In the genomic region with DNA sequence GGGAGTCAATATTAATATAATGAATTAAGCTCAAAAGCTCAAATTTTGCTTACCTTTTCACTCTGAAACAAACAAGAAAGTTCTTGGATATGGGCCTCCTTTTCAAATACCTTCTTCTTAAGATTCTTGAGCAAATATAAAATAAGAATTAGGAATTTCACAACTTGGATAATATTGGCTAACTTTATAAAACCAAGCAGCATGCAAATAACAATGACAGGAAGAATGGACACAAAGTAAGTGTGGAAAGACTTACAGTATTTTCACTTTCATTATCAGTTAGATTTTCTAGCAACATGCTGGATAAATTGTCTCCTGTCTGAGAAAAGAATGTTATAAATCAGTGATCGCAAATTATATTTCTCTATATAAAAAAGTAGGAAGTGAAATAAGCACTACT, we compare ENCODE assay signal across 10 cellular contexts. TPM values are rescaled to one million over a fixed set of nuclear protein-coding genes. Genes with fewer than 3 reads are reported as not detected.
DNase-seq lines count a peak whose midpoint lies in the region; ATAC-seq, FAIRE-seq and TF ChIP-seq lines count a peak whose summit lies in the region.
"Had no signal": no experiment of that assay in that cellular context is flagged by ENCODE, and none has a peak within 500 bp of the region (broad histone marks: within the 10 kb centered on the region; RNA-seq: fewer than 3 reads in every experiment).

No MANE protein-coding gene starts in this region.

- H3K4me1 Mint-ChIP-seq in CD8-positive, alpha-beta T cell (ENCODE audit: low read depth), result peaks cover 11% of the 10 kb centered on the region

- 67 to 71% methylated on average over 1 of the region's 1 CpG for WGBS in transverse colon (ENCODE audit: low coverage in 1 of 2), 2 donors

- no peaks in the 10 kb centered on the region for H3K36me3 ChIP-seq in CD8-positive, alpha-beta T cell (ENCODE audit: insufficient read depth, low read length)
- H3K36me3 ChIP-seq in transverse colon, result peaks cover 0 to 6% (median 0%) of the 10 kb centered on the region in 4 donors
- H3K36me3 ChIP-seq in Peyer's patch, result no peaks in the 10 kb centered on the region

- H3K27me3 Mint-ChIP-seq in CD8-positive, alpha-beta T cell (ENCODE audit: low read depth), result no peaks in the 10 kb centered on the region

- H3K27me3 ChIP-seq in CD8-positive, alpha-beta T cell (ENCODE audit: insufficient read depth, low read length), result no peaks in the 10 kb centered on the region
- no peaks in the 10 kb centered on the region for H3K27me3 ChIP-seq in transverse colon
- H3K27me3 ChIP-seq in Peyer's patch, result no peaks in the 10 kb centered on the region

- CTCF ChIA-PET in CD8-positive, alpha-beta T cell (lab: Charles Lee), result interaction anchor here (1.6 to 4.4 kb wide), 2 partner anchors 117 to 122 kb away, joined by 6 to 21 read pairs; no protein-coding TSS in a partner anchor

- TF ChIP-seq POLR2A in transverse colon (IDR thresholded peaks at IDR 0.05) (no peak), Peyer's patch (IDR thresholded peaks at IDR 0.05) (no peak)

- peaks cover 6% of the 10 kb centered on the region for H3K36me3 Mint-ChIP-seq in CD8-positive, alpha-beta T cell

- intact Hi-C loops in CD8-positive, alpha-beta T cell (cut with DNase I, micrococcal nuclease), result loop anchor here (1.0 to 5.0 kb wide), 8 partner anchors 9 to 699 kb away; a partner anchor contains a TSS
- intact Hi-C loops in transverse colon (cut with DNase I; ENCODE audit: low total_unique reads), result no loop called here

- no peak overlapping the region for H3K27ac Mint-ChIP-seq in CD8-positive, alpha-beta T cell

- H3K4me3 ChIP-seq in CD8-positive, alpha-beta T cell (ENCODE audit: low read depth, low read length), result no peak overlapping the region
- peak overlapping the region; percentile 34 for H3K4me3 ChIP-seq in fibroblast of pulmonary artery (replicated peaks; ENCODE audit: low read depth, low read length)
- no peak overlapping the region for H3K4me3 ChIP-seq in transverse colon
- H3K4me3 ChIP-seq in Peyer's patch, result no peak overlapping the region

- peak overlapping the region; percentile 69 for H3K4me3 Mint-ChIP-seq in CD8-positive, alpha-beta T cell

- no peaks in the 10 kb centered on the region for H3K9me3 ChIP-seq in CD8-positive, alpha-beta T cell (ENCODE audit: low read length)
- H3K9me3 ChIP-seq in transverse colon (no peaks in the 10 kb centered on the region), Peyer's patch (no peaks in the 10 kb centered on the region)

- in situ Hi-C loops in transverse colon (cut with MboI; ENCODE audit: low pct_ligation_motif_present in 1 of 4, low pct_unique_long_range_greater_than_20kb in 1 of 4, low sequenced_read_pairs in 3 of 4), result loop anchor here in 1 of 4 donors (10.0 kb wide), 1 partner anchor 122 kb away; no protein-coding TSS in a partner anchor

- TF ChIP-seq EP300 in transverse colon (IDR thresholded peaks at IDR 0.05; ENCODE audit: low read depth), result no peak

- no peak for ATAC-seq in CD8-positive, alpha-beta T cell
- ATAC-seq in HG03460 (IDR thresholded peaks at IDR 0.05; ENCODE audit: unreplicated experiment) (peak; percentile 56), GM19397 (IDR thresholded peaks at IDR 0.05; ENCODE audit: unreplicated experiment) (no peak)

- POLR2A ChIA-PET in CD8-positive, alpha-beta T cell (lab: Charles Lee), result no interaction called here

- no peak for DNase-seq in CD8-positive, alpha-beta T cell
- DNase-seq in GM19239 (ENCODE audit: insufficient read length, low spot score) (no peak), fibroblast of pulmonary artery (ENCODE audit: low read depth) (peak; percentile 69), NCI-H187 treated with DMSO at 0.1 percent for 48 hours (lab: John Stamatoyannopoulos, UW) (no peak), transverse colon (no peak), Peyer's patch (no peak)
- DNase-seq: hypothalamus, NCI-H1694 treated with DMSO at 0.1 percent for 48 hours had no signal

- H3K4me1 ChIP-seq in CD8-positive, alpha-beta T cell (ENCODE audit: insufficient read depth, low read length), result peaks cover 11% of the 10 kb centered on the region
- H3K4me1 ChIP-seq in transverse colon (peaks cover 0 to 26% (median 3%) of the 10 kb centered on the region in 4 donors), Peyer's patch (no peaks in the 10 kb centered on the region)

- no peak for TF ChIP-seq CTCF in CD8-positive, alpha-beta T cell (IDR thresholded peaks at IDR 0.05)
- no peak for TF ChIP-seq CTCF in fibroblast of pulmonary artery (IDR thresholded peaks at IDR 0.05; ENCODE audit: low read length, missing control alignments)
- TF ChIP-seq CTCF in transverse colon (IDR thresholded peaks at IDR 0.05), result no peak
- no peak for TF ChIP-seq CTCF in Peyer's patch (IDR thresholded peaks at IDR 0.05)

- H3K27ac ChIP-seq in CD8-positive, alpha-beta T cell (ENCODE audit: low read depth, low read length), result no peak overlapping the region
- H3K27ac ChIP-seq in transverse colon (peak overlapping the region in 2 of 4 donors; percentile 15 to 17), Peyer's patch (peak overlapping the region in 1 of 4 donors; percentile 3)

- peak; percentile 72 for FAIRE-seq in GM19239 (lab: Jason Lieb, UNC)

- no peaks in the 10 kb centered on the region for H3K9me3 Mint-ChIP-seq in CD8-positive, alpha-beta T cell

RNA-seq across cellular contexts. Expression of a gene that starts 13.2 kb away (rescaled TPM):
- 10 to 100 TPM; 49.3 to 49.6 TPM for total RNA-seq in CD8-positive, alpha-beta T cell
- total RNA-seq in transverse colon (10 to 100 TPM; 43.6 to 89.2 (median 55.9) TPM), Peyer's patch (100 to 1,000 TPM in 1 of 4 donors, 10 to 100 TPM in 3; 29.8 to 225 (median 46.5) TPM)

RNA-seq across cellular contexts. Expression of a gene that starts 41.1 kb away (rescaled TPM):
- not detected for total RNA-seq in CD8-positive, alpha-beta T cell
- total RNA-seq in transverse colon, result 1 to 10 TPM in 2 of 4 donors, not detected in 2; 1.1 to 1.7 TPM
- total RNA-seq in Peyer's patch, result 1 to 10 TPM in 2 of 4 donors, not detected in 2; 1.2 to 5.0 TPM
